Comparison of ENCODE assay signal across 16 cellular contexts in the genomic region with DNA sequence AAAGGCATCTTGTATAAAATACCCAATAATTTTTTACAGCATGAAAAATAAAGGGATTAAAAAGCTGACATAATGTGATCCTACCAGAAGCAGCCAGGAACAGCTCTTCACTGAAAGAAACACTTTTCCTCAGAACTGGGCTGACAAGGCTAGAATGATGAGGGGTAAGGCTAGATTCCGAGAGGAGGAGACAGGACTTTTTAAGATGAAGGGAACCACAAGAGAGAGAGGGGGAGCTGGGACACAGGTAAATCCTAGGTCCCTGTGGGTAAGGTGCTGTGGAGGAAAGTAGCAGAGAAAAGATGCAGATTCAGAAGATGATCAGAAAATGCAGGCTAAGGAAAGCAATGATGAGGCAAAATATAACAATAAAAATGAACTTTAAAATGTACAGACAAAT. TPM values are rescaled to one million over a fixed set of nuclear protein-coding genes. Genes with fewer than 3 reads are reported as not detected.
DNase-seq lines count a peak whose midpoint lies in the region; ATAC-seq, FAIRE-seq and TF ChIP-seq lines count a peak whose summit lies in the region.
"Had no signal": no experiment of that assay in that cellular context is flagged by ENCODE, and none has a peak within 500 bp of the region (broad histone marks: within the 10 kb centered on the region; RNA-seq: fewer than 3 reads in every experiment).

No MANE protein-coding gene starts in this region.

- H3K4me3 Mint-ChIP-seq in GM23338 = no peak overlapping the region
- H3K4me3 Mint-ChIP-seq in immature natural killer cell = no peak overlapping the region
- H3K4me3 Mint-ChIP-seq: CD4-positive, alpha-beta memory T cell had no signal

- no peak overlapping the region for H3K18ac ChIP-seq in trophoblast cell (ENCODE audit: low read length)

- H2BK12ac ChIP-seq in trophoblast cell (ENCODE audit: low read length) = no peak overlapping the region

- WGBS in trophoblast cell (ENCODE audit: extremely low coverage, insufficient coverage, insufficient read length) = no CpG with 5 or more reads among the region's 1 CpG

- H3K27me3 ChIP-seq in GM23338 (ENCODE audit: insufficient read depth) (no peaks in the 10 kb centered on the region), endocrine pancreas (ENCODE audit: control insufficient read depth, insufficient read depth, low read length) (no peaks in the 10 kb centered on the region), trophoblast cell (ENCODE audit: insufficient read depth, low read length) (no peaks in the 10 kb centered on the region)

- intact Hi-C loops in kidney (cut with DNase I) = no loop called here

- no peak overlapping the region for H2AFZ ChIP-seq in GM23338
- no peak overlapping the region for H2AFZ ChIP-seq in trophoblast cell (ENCODE audit: insufficient read depth, low read length, poor library complexity)

- no peak overlapping the region for H2AK5ac ChIP-seq in trophoblast cell (ENCODE audit: low read length)

- H3K9me3 Mint-ChIP-seq in GM23338 = no peaks in the 10 kb centered on the region
- H3K9me3 Mint-ChIP-seq in immature natural killer cell = no peaks in the 10 kb centered on the region
- H3K9me3 Mint-ChIP-seq: CD4-positive, alpha-beta memory T cell had no signal

- H3K79me1 ChIP-seq in trophoblast cell (ENCODE audit: low read length) = no peaks in the 10 kb centered on the region

- H3K79me2 ChIP-seq in GM23338 (replicated peaks; ENCODE audit: insufficient read depth) = no peaks in the 10 kb centered on the region
- no peaks in the 10 kb centered on the region for H3K79me2 ChIP-seq in trophoblast cell (ENCODE audit: control insufficient read depth, insufficient read depth, low read length, poor library complexity)

- no peak overlapping the region for H2BK120ac ChIP-seq in trophoblast cell (ENCODE audit: insufficient read depth, low read length, poor library complexity)

- no peaks in the 10 kb centered on the region for H3F3A ChIP-seq in GM23338 (replicated peaks; ENCODE audit: low read depth)

- H3K9ac ChIP-seq in endocrine pancreas (ENCODE audit: control insufficient read depth, insufficient read depth, low read length) (no peak overlapping the region), trophoblast cell (ENCODE audit: low read length) (no peak overlapping the region), kidney (ENCODE audit: low read length in 2 of 2) (no peak overlapping the region)
- H3K9ac ChIP-seq: KMS-11 had no signal

- peak overlapping the region; percentile 92 for H3K23ac ChIP-seq in trophoblast cell (ENCODE audit: low read length)

- H4K20me1 ChIP-seq in GM23338 (replicated peaks; ENCODE audit: insufficient read depth) = no peaks in the 10 kb centered on the region

- H3K14ac ChIP-seq in trophoblast cell (ENCODE audit: low read length) = no peak overlapping the region

- DNase-seq in GM23338 (ENCODE audit: low spot score) = peak; percentile 18
- no peak for DNase-seq in HTR-8/SVneo (ENCODE audit: insufficient read length, low spot score)
- DNase-seq in trophoblast cell = no peak
- DNase-seq in NCI-H2081 treated with DMSO at 0.1 percent for 48 hours (lab: John Stamatoyannopoulos, UW) = no peak
- DNase-seq in DMS 273 treated with DMSO at 0.1 percent for 48 hours (lab: John Stamatoyannopoulos, UW) = no peak
- no peak for DNase-seq in immature natural killer cell
- DNase-seq in kidney = no peak
- DNase-seq: AML-193; CD4-positive, alpha-beta memory T cell; DMS79 treated with DMSO at 0.1 percent for 48 hours; GF-D8 had no signal

- H3K4me1 Mint-ChIP-seq in GM23338 = peaks cover 3% of the 10 kb centered on the region; the same call in 1 of the 3 replicates
- no peaks in the 10 kb centered on the region for H3K4me1 Mint-ChIP-seq in immature natural killer cell

- H3K4ac ChIP-seq in trophoblast cell (ENCODE audit: low read depth, low read length) = no peak overlapping the region

- no peak overlapping the region for H4K91ac ChIP-seq in trophoblast cell (ENCODE audit: low read depth, low read length)

- TF ChIP-seq CTCF in GM23338 (conservative IDR thresholded peaks at IDR 0.05; ENCODE audit: low read depth in 2 of 2) (no peak), kidney (IDR thresholded peaks at IDR 0.05; ENCODE audit: borderline replicate concordance, extremely low read depth, insufficient read depth) (no peak)

- no peaks in the 10 kb centered on the region for H3K9me3 ChIP-seq in endocrine pancreas (ENCODE audit: control insufficient read depth, low read length)
- H3K9me3 ChIP-seq in trophoblast cell (ENCODE audit: insufficient read depth, low read depth, low read length) = no peaks in the 10 kb centered on the region
- H3K9me3 ChIP-seq in kidney (ENCODE audit: control insufficient read depth in 1 of 2, low read length in 2 of 2) = no peaks in the 10 kb centered on the region

- ATAC-seq in GM23338 = peak; percentile 50; the same call in 2 of the 3 replicates
- ATAC-seq: HCT116 had no signal

- H3K27ac Mint-ChIP-seq in GM23338 (peak overlapping the region; percentile 35), immature natural killer cell (no peak overlapping the region)

- no peak overlapping the region for H3K4me3 ChIP-seq in GM23338
- peak overlapping the region; percentile 60 for H3K4me3 ChIP-seq in endocrine pancreas (ENCODE audit: control insufficient read depth, insufficient read depth, low read length)
- no peak overlapping the region for H3K4me3 ChIP-seq in trophoblast cell (ENCODE audit: low read depth, low read length)
- no peak overlapping the region for H3K4me3 ChIP-seq in kidney (ENCODE audit: low read length in 2 of 2)

- peak overlapping the region; percentile 62 for H4K12ac ChIP-seq in trophoblast cell (ENCODE audit: low read depth, low read length)

- H3K27me3 Mint-ChIP-seq in GM23338 (ENCODE audit: insufficient read depth, low read depth, poor library complexity) (peaks cover 2% of the 10 kb centered on the region), immature natural killer cell (ENCODE audit: low read depth in 3 of 3) (no peaks in the 10 kb centered on the region)
- H3K27me3 Mint-ChIP-seq: CD4-positive, alpha-beta memory T cell had no signal

- H3K27ac ChIP-seq in GM23338 (ENCODE audit: low read depth) (no peak overlapping the region), trophoblast cell (ENCODE audit: low read depth, low read length) (no peak overlapping the region), kidney (ENCODE audit: low read depth in 2 of 2, low read length in 2 of 2) (no peak overlapping the region)
- H3K27ac ChIP-seq: C4-2B, KMS-11 had no signal

- H3K36me3 Mint-ChIP-seq in GM23338 (ENCODE audit: low read depth) (peaks cover 8% of the 10 kb centered on the region; the same call in 2 of the 3 replicates), immature natural killer cell (peaks cover 9 to 29% (median 12%) of the 10 kb centered on the region in 3 donors)

- no peak overlapping the region for H4K8ac ChIP-seq in trophoblast cell (ENCODE audit: low read depth, low read length)

- FAIRE-seq in HTR-8/SVneo (lab: Jason Lieb, UNC) (peak; percentile 79), kidney (lab: Jason Lieb, UNC) (no peak)
- FAIRE-seq: H54 had no signal

- H3K36me3 ChIP-seq in GM23338 (ENCODE audit: insufficient read depth) (peaks cover 7% of the 10 kb centered on the region; the same call in 1 of the 2 replicates), endocrine pancreas (ENCODE audit: control insufficient read depth, insufficient read depth, low read length) (no peaks in the 10 kb centered on the region), trophoblast cell (ENCODE audit: control insufficient read depth in 1 of 2, insufficient read depth in 2 of 2, low read length in 2 of 2) (peaks cover 0 to 3% of the 10 kb centered on the region in 2 experiments), kidney (ENCODE audit: control insufficient read depth in 1 of 2, insufficient read depth in 2 of 2, low read length in 2 of 2) (peaks cover 0 to 7% of the 10 kb centered on the region in 2 donors)

- no peaks in the 10 kb centered on the region for H3K9me2 ChIP-seq in GM23338 (ENCODE audit: insufficient read depth)

- H3K4me1 ChIP-seq in GM23338 (ENCODE audit: insufficient read depth) (no peaks in the 10 kb centered on the region), endocrine pancreas (ENCODE audit: control insufficient read depth, insufficient read depth, low read length) (peaks cover 9% of the 10 kb centered on the region), trophoblast cell (ENCODE audit: control insufficient read depth in 1 of 2, insufficient read depth in 2 of 2, low read length in 2 of 2) (no peaks in the 10 kb centered on the region), kidney (ENCODE audit: control insufficient read depth in 1 of 2, insufficient read depth in 1 of 2, low read depth in 1 of 2, low read length in 2 of 2) (peaks cover 0 to 6% of the 10 kb centered on the region in 2 donors)

- no peak overlapping the region for H3K4me2 ChIP-seq in GM23338
- H3K4me2 ChIP-seq in trophoblast cell (ENCODE audit: low read length) = no peak overlapping the region
- H3K4me2 ChIP-seq: KMS-11 had no signal

- H2BK5ac ChIP-seq in trophoblast cell (ENCODE audit: low read depth, low read length, poor library complexity) = no peak overlapping the region

TF ChIP-seq in GM23338, 12 proteins besides CTCF, POLR2A, EP300 and RAD21:
- TF ChIP-seq, protein P1, sequence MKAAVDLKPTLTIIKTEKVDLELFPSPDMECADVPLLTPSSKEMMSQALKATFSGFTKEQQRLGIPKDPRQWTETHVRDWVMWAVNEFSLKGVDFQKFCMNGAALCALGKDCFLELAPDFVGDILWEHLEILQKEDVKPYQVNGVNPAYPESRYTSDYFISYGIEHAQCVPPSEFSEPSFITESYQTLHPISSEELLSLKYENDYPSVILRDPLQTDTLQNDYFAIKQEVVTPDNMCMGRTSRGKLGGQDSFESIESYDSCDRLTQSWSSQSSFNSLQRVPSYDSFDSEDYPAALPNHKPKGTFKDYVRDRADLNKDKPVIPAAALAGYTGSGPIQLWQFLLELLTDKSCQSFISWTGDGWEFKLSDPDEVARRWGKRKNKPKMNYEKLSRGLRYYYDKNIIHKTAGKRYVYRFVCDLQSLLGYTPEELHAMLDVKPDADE (IDR thresholded peaks at IDR 0.05) = no peak
- TF ChIP-seq STAT1 (IDR thresholded peaks at IDR 0.05; ENCODE audit: unreplicated experiment) = no peak
- no peak for TF ChIP-seq POLR2AphosphoS5 (IDR thresholded peaks at IDR 0.05; ENCODE audit: low read depth)
- TF ChIP-seq CREB1 (CRISPR knock-in tag; IDR thresholded peaks at IDR 0.05; ENCODE audit: low read depth) = no peak

RNA-seq across cellular contexts. Expression of a gene that starts 29.5 kb away (rescaled TPM):
- 68.6 and 68.7 TPM in 2 replicates for total RNA-seq in GM23338 (2014; rRNA removed; shearing (Covaris generic))
- polyA plus RNA-seq in GM23338 (2016; fragmentation: Nextera tagmentation; extraction: Ambion mirVana) = 22.0 and 23.2 TPM in 2 replicates
- 7.9 and 10.3 TPM in 2 replicates for polyA plus RNA-seq in trophoblast cell (2013)
- 10 to 100 TPM in 2 of 3 donors, 1 to 10 TPM in 1; 5.2 to 15.2 (median 14.1) TPM for polyA plus RNA-seq in immature natural killer cell
- total RNA-seq in kidney = 48.4 TPM
- 19.4 TPM for polyA plus RNA-seq in kidney (ENCODE audit: insufficient read depth, low read depth, low replicate concordance)
